ENCODE assay signal across 27 cellular contexts in the genomic region with DNA sequence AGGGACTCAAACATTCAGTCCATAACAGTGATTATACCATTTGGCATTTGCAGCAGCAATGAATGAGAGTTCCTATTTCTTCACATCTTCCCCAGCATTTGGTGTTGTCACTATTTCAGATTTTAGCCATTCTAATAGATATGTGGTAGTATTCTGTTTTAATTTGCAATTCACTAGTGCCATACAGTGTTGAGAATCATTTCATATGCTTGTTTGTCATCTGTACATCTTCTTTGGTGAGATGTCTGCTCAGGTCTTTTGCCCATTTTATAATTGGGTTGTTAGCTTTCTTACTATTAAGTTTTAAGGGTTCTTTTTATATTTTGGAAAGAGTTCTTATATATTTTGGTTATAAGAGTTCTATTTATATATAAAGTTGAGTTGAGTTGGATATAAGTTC.
A peak's percentile ranks its signal among the peaks of the same experiment; 100 is the strongest.
DNase-seq lines count a peak whose midpoint lies in the region; ATAC-seq, FAIRE-seq and TF ChIP-seq lines count a peak whose summit lies in the region.
"Had no signal": no experiment of that assay in that cellular context is flagged by ENCODE, and none has a peak within 500 bp of the region (broad histone marks: within the 10 kb centered on the region; RNA-seq: fewer than 3 reads in every experiment).

No MANE protein-coding gene starts in this region.

- H3K4me3 Mint-ChIP-seq in WTC11 (no peak overlapping the region), memory B cell (no peak overlapping the region)
- H3K4me3 Mint-ChIP-seq: CD14-positive monocyte; CD4-positive, alpha-beta memory T cell; CD4-positive, CD25-positive, alpha-beta regulatory T cell; CD8-positive, alpha-beta memory T cell had no signal

- no peak for DNase-seq in HTR-8/SVneo (ENCODE audit: insufficient read length, low spot score)
- DNase-seq in WTC11 (ENCODE audit: low spot score): no peak
- no peak for DNase-seq in memory B cell (ENCODE audit: low spot score in 2 of 2)
- DNase-seq in breast epithelium (ENCODE audit: low spot score in 2 of 2): no peak
- no peak for DNase-seq in superior temporal gyrus (ENCODE audit: extremely low spot score)
- DNase-seq: 8988T; ACHN; BE2C; C1 segment of cervical spinal cord; CD4-positive, alpha-beta memory T cell; CD4-positive, CD25-positive, alpha-beta regulatory T cell; CD8-positive, alpha-beta memory T cell; COR-L47; DMS 273 treated with DMSO at 0.1 percent for 48 hours; DMS153; DMS53; DMS79; DND-41; EL; GDM1 had no signal

- intact Hi-C loops in breast epithelium (cut with DNase I; ENCODE audit: low total_unique reads): no loop called here

- ATAC-seq in WTC11: no peak
- ATAC-seq in memory B cell (ENCODE audit: low read depth): no peak
- ATAC-seq in GM19324 (IDR thresholded peaks at IDR 0.05; ENCODE audit: low FRiP score, unreplicated experiment): no peak
- ATAC-seq: GM12878 had no signal

- no peak overlapping the region for H3K27ac ChIP-seq in breast epithelium
- H3K27ac ChIP-seq: BLaER1 had no signal

- no peaks in the 10 kb centered on the region for H3K27me3 ChIP-seq in breast epithelium
- H3K27me3 ChIP-seq: BE2C, BLaER1 had no signal

- TF ChIP-seq POLR2A in breast epithelium (IDR thresholded peaks at IDR 0.05): no peak

- TF ChIP-seq CTCF in WTC11 (IDR thresholded peaks at IDR 0.05) (no peak), breast epithelium (IDR thresholded peaks at IDR 0.05) (no peak)

- H3K9me3 Mint-ChIP-seq in WTC11 (peaks cover 16% of the 10 kb centered on the region), memory B cell (peaks cover 3% of the 10 kb centered on the region)

- peaks cover 41% of the 10 kb centered on the region for H3K4me1 Mint-ChIP-seq in WTC11
- peaks cover 11% of the 10 kb centered on the region for H3K4me1 Mint-ChIP-seq in memory B cell
- H3K4me1 Mint-ChIP-seq: CD14-positive monocyte had no signal

- H3K9me3 ChIP-seq in breast epithelium: peaks cover 0 to 2% of the 10 kb centered on the region in 2 donors
- H3K9me3 ChIP-seq: BE2C had no signal

- no peaks in the 10 kb centered on the region for H3K4me1 ChIP-seq in breast epithelium
- H3K4me1 ChIP-seq: BE2C, BLaER1 had no signal

- FAIRE-seq in HTR-8/SVneo (lab: Jason Lieb, UNC): peak; percentile 87
- FAIRE-seq: A204.1, GM12878, GM12892, GM18507 had no signal

- CTCF ChIA-PET in WTC11 (lab: Charles Lee): no interaction called here

- H3K27ac Mint-ChIP-seq in WTC11 (no peak overlapping the region), memory B cell (peak overlapping the region; percentile 57)
- H3K27ac Mint-ChIP-seq: CD14-positive monocyte; CD4-positive, alpha-beta memory T cell had no signal

- H3K36me3 Mint-ChIP-seq in WTC11: peaks cover 12% of the 10 kb centered on the region
- peaks cover 32% of the 10 kb centered on the region for H3K36me3 Mint-ChIP-seq in memory B cell

- H3K36me3 ChIP-seq in breast epithelium: no peaks in the 10 kb centered on the region
- H3K36me3 ChIP-seq: BE2C, BLaER1 had no signal

- POLR2A ChIA-PET in WTC11 (lab: Charles Lee): no interaction called here

- H3K27me3 Mint-ChIP-seq in WTC11 (ENCODE audit: low read depth) (no peaks in the 10 kb centered on the region), memory B cell (no peaks in the 10 kb centered on the region)
- H3K27me3 Mint-ChIP-seq: CD4-positive, alpha-beta memory T cell; CD4-positive, CD25-positive, alpha-beta regulatory T cell; CD8-positive, alpha-beta memory T cell had no signal

- H3K4me3 ChIP-seq in breast epithelium: no peak overlapping the region
- H3K4me3 ChIP-seq: BLaER1, GM12878 had no signal

TF ChIP-seq in WTC11, 78 proteins besides CTCF, POLR2A, EP300 and RAD21:
- peak; percentile 63; the same call in 1 of the 2 replicates for TF ChIP-seq ZNF317 (CRISPR knock-in tag; IDR thresholded peaks at IDR 0.05; ENCODE audit: borderline replicate concordance, low read depth)
- TF ChIP-seq, protein P1, sequence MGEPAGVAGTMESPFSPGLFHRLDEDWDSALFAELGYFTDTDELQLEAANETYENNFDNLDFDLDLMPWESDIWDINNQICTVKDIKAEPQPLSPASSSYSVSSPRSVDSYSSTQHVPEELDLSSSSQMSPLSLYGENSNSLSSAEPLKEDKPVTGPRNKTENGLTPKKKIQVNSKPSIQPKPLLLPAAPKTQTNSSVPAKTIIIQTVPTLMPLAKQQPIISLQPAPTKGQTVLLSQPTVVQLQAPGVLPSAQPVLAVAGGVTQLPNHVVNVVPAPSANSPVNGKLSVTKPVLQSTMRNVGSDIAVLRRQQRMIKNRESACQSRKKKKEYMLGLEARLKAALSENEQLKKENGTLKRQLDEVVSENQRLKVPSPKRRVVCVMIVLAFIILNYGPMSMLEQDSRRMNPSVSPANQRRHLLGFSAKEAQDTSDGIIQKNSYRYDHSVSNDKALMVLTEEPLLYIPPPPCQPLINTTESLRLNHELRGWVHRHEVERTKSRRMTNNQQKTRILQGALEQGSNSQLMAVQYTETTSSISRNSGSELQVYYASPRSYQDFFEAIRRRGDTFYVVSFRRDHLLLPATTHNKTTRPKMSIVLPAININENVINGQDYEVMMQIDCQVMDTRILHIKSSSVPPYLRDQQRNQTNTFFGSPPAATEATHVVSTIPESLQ (CRISPR knock-in tag; IDR thresholded peaks at IDR 0.05): no peak
